Comparison of ENCODE assay signal across 8 cellular contexts in the genomic region with DNA sequence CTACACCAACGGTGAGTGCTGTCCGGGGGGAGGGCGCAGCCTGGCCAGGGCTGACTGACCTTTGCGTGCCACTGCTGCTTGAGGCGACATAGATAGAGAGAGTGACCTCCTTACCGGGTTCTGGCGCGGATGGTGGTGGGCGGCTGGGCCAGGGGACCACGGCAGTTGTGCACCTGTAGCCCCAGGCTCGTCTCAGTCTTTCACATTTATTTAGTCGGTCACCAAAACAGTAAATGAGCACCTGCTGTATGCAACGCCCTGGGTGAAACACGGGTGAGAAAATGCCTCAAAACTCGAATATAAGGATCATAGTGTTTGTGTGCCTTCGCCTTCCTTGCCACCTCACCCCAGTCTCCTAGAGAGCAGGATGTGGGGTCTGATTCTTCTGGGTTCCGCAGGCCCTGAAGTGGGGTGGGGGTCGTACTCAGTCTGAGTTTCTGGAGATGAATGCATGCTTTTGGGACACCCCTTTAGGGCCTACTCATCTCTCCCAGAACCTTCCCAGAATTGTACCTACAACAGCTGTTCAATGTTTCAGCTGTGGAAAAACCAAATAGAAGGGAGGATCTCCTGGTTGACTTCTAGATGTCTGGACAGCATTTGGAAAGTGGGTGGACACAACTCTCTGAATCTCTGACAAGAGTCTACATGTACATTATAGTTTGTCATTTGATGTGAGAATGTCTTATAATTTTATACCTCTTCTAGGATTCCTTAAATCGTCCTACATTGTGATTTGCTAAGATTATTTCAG. TPM values are rescaled to one million over a fixed set of nuclear protein-coding genes. Genes with fewer than 3 reads are reported as not detected.
DNase-seq lines count a peak whose midpoint lies in the region; ATAC-seq, FAIRE-seq and TF ChIP-seq lines count a peak whose summit lies in the region.

No MANE protein-coding gene starts in this region.

- H3K79me1 ChIP-seq in H1 (ENCODE audit: low read depth, low read length): no peaks in the 10 kb centered on the region

- FAIRE-seq in H1 (lab: Jason Lieb, UNC): no peak

- no peak overlapping the region for H3K4ac ChIP-seq in H1 (replicated peaks; ENCODE audit: insufficient read length, low read depth, low read length)

- H4K5ac ChIP-seq in H1 (ENCODE audit: insufficient read length, low read depth, low read length): peak overlapping the region; percentile 12

- peak overlapping the region; percentile 87 for H3K18ac ChIP-seq in H1 (ENCODE audit: extremely low read depth, low read length)

- peak; percentile 40 for ATAC-seq in DND-41 (ENCODE audit: insufficient read depth, low read depth)

- H4K20me1 ChIP-seq in DND-41 (ENCODE audit: insufficient read depth, low read length) (no peaks in the 10 kb centered on the region; the same call in 1 of the 2 replicates), H1 (replicated peaks in 1 of 2; ENCODE audit: control insufficient read depth in 1 of 2, insufficient read depth in 2 of 2, low read length in 2 of 2) (peaks cover 0 to 3% of the 10 kb centered on the region in 2 experiments)

- TF ChIP-seq CTCF in DND-41 (IDR thresholded peaks at IDR 0.05; ENCODE audit: borderline replicate concordance, extremely low read depth, low read length, poor library complexity, severe bottlenecking) (no peak), H1 (IDR thresholded peaks at IDR 0.05; ENCODE audit: control extremely low read depth in 1 of 3, insufficient read depth in 1 of 3, low read depth in 1 of 3, low read length in 3 of 3) (no peak)

- H3K4me3 ChIP-seq in DND-41 (ENCODE audit: low read depth in 1 of 2, low read length in 2 of 2) (peak overlapping the region; percentile 94), HAP-1 (peak overlapping the region; percentile 95), SK-N-MC (peak overlapping the region; percentile 100), H1 (ENCODE audit: extremely low read depth in 1 of 4, insufficient read depth in 2 of 4, low read depth in 3 of 4, low read length in 4 of 4) (peak overlapping the region; percentile 72 to 85 (median 78)), mucosa of rectum (ENCODE audit: low read length in 2 of 2) (peak overlapping the region; percentile 97 to 98)

- H3K14ac ChIP-seq in H1 (ENCODE audit: insufficient read length): no peak overlapping the region

- no peak overlapping the region; the same call in 1 of the 2 replicates for H2BK15ac ChIP-seq in H1 (ENCODE audit: low read length)

- H3K36me3 ChIP-seq in DND-41 (ENCODE audit: insufficient read depth, low read length) (peaks cover 5% of the 10 kb centered on the region; the same call in 1 of the 2 replicates), HAP-1 (replicated peaks) (peaks cover 3% of the 10 kb centered on the region), SK-N-MC (ENCODE audit: insufficient read depth, low read length) (no peaks in the 10 kb centered on the region), H1 (ENCODE audit: control insufficient read depth in 2 of 4, insufficient read depth in 4 of 4, low read length in 3 of 4) (no peaks in the 10 kb centered on the region), mucosa of rectum (ENCODE audit: control insufficient read depth in 2 of 2, insufficient read depth in 2 of 2, low read length in 2 of 2) (no peaks in the 10 kb centered on the region)

- POLR2A ChIA-PET in H1 (lab: Charles Lee; ENCODE audit: partially characterized antibody): interaction anchor here (0.6 to 4.8 kb wide), 5 partner anchors 14 to 259 kb away, joined by 4 to 74 read pairs (median 4); a partner anchor contains a TSS

- no peak overlapping the region for H2BK12ac ChIP-seq in H1 (ENCODE audit: low read depth, low read length)

- peak overlapping the region; percentile 97 for H2AFZ ChIP-seq in DND-41 (ENCODE audit: low read depth, low read length)
- H2AFZ ChIP-seq in H1 (ENCODE audit: low read length): peak overlapping the region; percentile 8; the same call in 1 of the 2 replicates

- WGBS in H1 (ENCODE audit: extremely low coverage in 1 of 2, insufficient coverage in 1 of 2, insufficient read length in 1 of 2, insufficient replicate concordance in 2 of 2, low coverage in 1 of 2, low lambda C conversion rate in 2 of 2, missing lambda C conversion rate in 1 of 2), 2 experiments: 6% methylated on average over 18 of the region's 19 CpGs; no CpG with 5 or more reads in 1 of the 2 experiments

- H3K4me1 ChIP-seq in DND-41 (ENCODE audit: insufficient read depth, low read length): peaks cover 27% of the 10 kb centered on the region
- H3K4me1 ChIP-seq in HAP-1: peaks cover 8% of the 10 kb centered on the region
- H3K4me1 ChIP-seq in H1 (replicated peaks in 1 of 4; ENCODE audit: control insufficient read depth in 3 of 4, insufficient read depth in 4 of 4, low read length in 3 of 4): no peaks in the 10 kb centered on the region
- peaks cover 0 to 13% of the 10 kb centered on the region in 2 donors for H3K4me1 ChIP-seq in mucosa of rectum (ENCODE audit: control insufficient read depth in 2 of 2, insufficient read depth in 2 of 2, low read length in 2 of 2)

- in situ Hi-C loops in HAP-1 (cut with MboI; ENCODE audit: low sequenced_read_pairs): no loop called here

- peak; percentile 40 for DNase-seq in DND-41
- no peak for DNase-seq in HAP-1 (ENCODE audit: low spot score in 2 of 2)
- DNase-seq in SK-N-MC (ENCODE audit: low read depth, low spot score): no peak
- DNase-seq in H1 (ENCODE audit: low read depth in 1 of 2, low spot score in 2 of 2): no peak
- DNase-seq in ecto neural progenitor cell (ENCODE audit: low spot score): no peak
- DNase-seq in activated CD8-positive, alpha-beta memory T cell treated with anti-CD3 and anti-CD28 coated beads, Interleukin-2, amount 50 U/mL, for 4 hours: no peak
- DNase-seq in superior temporal gyrus (ENCODE audit: extremely low spot score): no peak

- TF ChIP-seq RAD21 in H1 (IDR thresholded peaks at IDR 0.05 in 1 of 2, conservative IDR thresholded peaks at IDR 0.05 in 1 of 2; ENCODE audit: low read depth in 2 of 2, low read length in 2 of 2): no peak

- H3K9ac ChIP-seq in DND-41 (ENCODE audit: low read depth, low read length) (peak overlapping the region; percentile 89), SK-N-MC (ENCODE audit: insufficient read length) (peak overlapping the region; percentile 89), H1 (replicated peaks in 1 of 4; ENCODE audit: extremely low read depth in 1 of 4, low read depth in 3 of 4, low read length in 3 of 4) (peak overlapping the region; percentile 71 to 80 (median 74)), mucosa of rectum (ENCODE audit: low read depth in 1 of 2, low read length in 2 of 2) (peak overlapping the region; percentile 96 to 99)

- H4K8ac ChIP-seq in H1 (ENCODE audit: extremely low read depth, insufficient read depth, low read length): no peak overlapping the region; the same call in none of the 2 replicates

- peaks cover 11% of the 10 kb centered on the region; the same call in 1 of the 2 replicates for H3K23me2 ChIP-seq in H1 (ENCODE audit: low read depth, low read length)

- H3K79me2 ChIP-seq in DND-41 (ENCODE audit: insufficient read depth, low read length): peaks cover 65% of the 10 kb centered on the region
- peaks cover 5 to 47% of the 10 kb centered on the region in 2 experiments for H3K79me2 ChIP-seq in H1 (ENCODE audit: control insufficient read depth in 1 of 2, insufficient read depth in 2 of 2, low read length in 2 of 2)

- CTCF ChIA-PET in H1 (lab: Charles Lee; ENCODE audit: partially characterized antibody): interaction anchor here (0.8 kb wide), 1 partner anchor 62 kb away, joined by 3 read pairs; no protein-coding TSS in a partner anchor

- H2BK20ac ChIP-seq in H1 (ENCODE audit: low read length): no peak overlapping the region

- peak overlapping the region; percentile 89; the same call in 1 of the 2 replicates for H2BK5ac ChIP-seq in H1 (ENCODE audit: low read depth, low read length)

- peak overlapping the region; percentile 85 for H3K27ac ChIP-seq in DND-41 (ENCODE audit: low read length)
- no peak overlapping the region for H3K27ac ChIP-seq in SK-N-MC
- peak overlapping the region; percentile 12; the same call in 1 of the 2 replicates for H3K27ac ChIP-seq in H1 (ENCODE audit: low read depth, low read length)
- H3K27ac ChIP-seq in mucosa of rectum (ENCODE audit: low read depth in 2 of 2, low read length in 2 of 2): peak overlapping the region; percentile 93 to 97

- H3K9me3 ChIP-seq in DND-41 (ENCODE audit: insufficient read depth, low read length, severe bottlenecking): no peaks in the 10 kb centered on the region
- H3K9me3 ChIP-seq in HAP-1: no peaks in the 10 kb centered on the region
- H3K9me3 ChIP-seq in SK-N-MC (ENCODE audit: low read depth, low read length): no peaks in the 10 kb centered on the region
- H3K9me3 ChIP-seq in H1 (ENCODE audit: insufficient read depth in 2 of 2, low read depth in 1 of 2, low read length in 1 of 2): no peaks in the 10 kb centered on the region
- H3K9me3 ChIP-seq in mucosa of rectum (ENCODE audit: control insufficient read depth in 2 of 2, low read length in 2 of 2): no peaks in the 10 kb centered on the region

- TF ChIP-seq POLR2A in H1 (IDR thresholded peaks at IDR 0.05; ENCODE audit: control extremely low read depth in 1 of 2, low read depth in 2 of 2, low read length in 2 of 2): no peak

- peak overlapping the region; percentile 80 for H3K56ac ChIP-seq in H1 (replicated peaks; ENCODE audit: insufficient read length, low read depth, low read length)

- no peak overlapping the region for H3K23ac ChIP-seq in H1 (ENCODE audit: insufficient read length)

- no peak overlapping the region for H2AK5ac ChIP-seq in H1 (ENCODE audit: low read depth, low read length)

- H4K91ac ChIP-seq in H1 (replicated peaks; ENCODE audit: insufficient read length, low read length): no peak overlapping the region

- peak overlapping the region; percentile 83 for H3K4me2 ChIP-seq in DND-41 (ENCODE audit: insufficient read depth, low read length)
- H3K4me2 ChIP-seq in H1 (ENCODE audit: insufficient read depth in 1 of 2, low read depth in 2 of 2, low read length in 2 of 2): peak overlapping the region; percentile 77 to 80

- H2BK120ac ChIP-seq in H1 (replicated peaks; ENCODE audit: low read depth, low read length): no peak overlapping the region

- H3K27me3 ChIP-seq in DND-41 (ENCODE audit: insufficient read depth, low read length, poor library complexity): no peaks in the 10 kb centered on the region
- no peaks in the 10 kb centered on the region for H3K27me3 ChIP-seq in HAP-1 (ENCODE audit: low read depth)
- no peaks in the 10 kb centered on the region for H3K27me3 ChIP-seq in H1 (replicated peaks in 1 of 4; ENCODE audit: control insufficient read depth in 3 of 4, extremely low read depth in 1 of 4, insufficient read depth in 3 of 4, low read length in 3 of 4)
- no peaks in the 10 kb centered on the region for H3K27me3 ChIP-seq in mucosa of rectum (ENCODE audit: control insufficient read depth in 2 of 2, insufficient read depth in 2 of 2, low read length in 2 of 2)

- no peak for TF ChIP-seq EP300 in H1 (IDR thresholded peaks at IDR 0.05; ENCODE audit: borderline replicate concordance in 1 of 2, low read depth in 2 of 2, low read length in 2 of 2)

RNA-seq across cellular contexts. Expression of a gene that starts 0.8 kb away (rescaled TPM):
- 31.0 and 33.7 TPM in 2 replicates for total RNA-seq in H1 (2021; fragmentation: NEBNext Ultra II Directional; extraction: Animal tissue kit (Norgen Biotek cat#: 25700))
- polyA plus RNA-seq in H1 (2011; rRNA removed): 14.7 and 18.8 TPM in 2 replicates
- 14.9 TPM for polyA plus RNA-seq in H1 (2011; cell fraction: cytosol; rRNA removed)
- polyA plus RNA-seq in H1 (2011; cell fraction: nucleus; rRNA removed): 15.7 TPM
- polyA plus RNA-seq in H1 (2012, experiment 1 of 2): 10.8 to 15.6 TPM (median 13.3 TPM) in 4 replicates
- polyA plus RNA-seq in H1 (2012, experiment 2 of 2): 1.5 TPM
- 17.5 TPM for polyA plus RNA-seq in H1 (2013, experiment 1 of 2)
- polyA plus RNA-seq in H1 (2013, experiment 2 of 2): 17.6 TPM
- polyA minus RNA-seq in H1 (2011; rRNA and poly(A)+ RNA removed): 40.7 and 50.8 TPM in 2 replicates
- 17.9 TPM for polyA minus RNA-seq in H1 (2011; cell fraction: cytosol; rRNA and poly(A)+ RNA removed)
- polyA minus RNA-seq in H1 (2011; cell fraction: nucleus; rRNA and poly(A)+ RNA removed): 27.6 TPM

RNA-seq across cellular contexts. Expression of a gene that starts 16.7 kb away (rescaled TPM):
- total RNA-seq in H1 (2021; fragmentation: NEBNext Ultra II Directional; extraction: Animal tissue kit (Norgen Biotek cat#: 25700)): 36.3 and 37.5 TPM in 2 replicates
- 7.1 and 9.1 TPM in 2 replicates for polyA plus RNA-seq in H1 (2011; rRNA removed)
- 17.6 TPM for polyA plus RNA-seq in H1 (2011; cell fraction: cytosol; rRNA removed)
- 3.8 TPM for polyA plus RNA-seq in H1 (2011; cell fraction: nucleus; rRNA removed)
- 25.3 to 33.0 TPM (median 26.8 TPM) in 4 replicates for polyA plus RNA-seq in H1 (2012, experiment 1 of 2)
- polyA plus RNA-seq in H1 (2012, experiment 2 of 2): 11.2 TPM
- 17.0 TPM for polyA plus RNA-seq in H1 (2013, experiment 1 of 2)
- polyA plus RNA-seq in H1 (2013, experiment 2 of 2): 19.3 TPM
- 20.4 and 39.0 TPM in 2 replicates for polyA minus RNA-seq in H1 (2011; rRNA and poly(A)+ RNA removed)
- polyA minus RNA-seq in H1 (2011; cell fraction: cytosol; rRNA and poly(A)+ RNA removed): 10.9 TPM
- 16.4 TPM for polyA minus RNA-seq in H1 (2011; cell fraction: nucleus; rRNA and poly(A)+ RNA removed)
